Comparison of ENCODE assay signal across 22 cellular contexts in genomic region chr12:22759769-22760674, GRCh38.
DNase-seq lines count a peak whose midpoint lies in the region; ATAC-seq, FAIRE-seq and TF ChIP-seq lines count a peak whose summit lies in the region.
"Had no signal": no experiment of that assay in that cellular context is flagged by ENCODE, and none has a peak within 500 bp of the region (broad histone marks: within the 10 kb centered on the region; RNA-seq: fewer than 3 reads in every experiment).

No MANE protein-coding gene starts in this region.

- H3K4me3 ChIP-seq in bronchial epithelial cell (ENCODE audit: low read depth, low read length): no peak overlapping the region
- peak overlapping the region; percentile 50 to 65 for H3K4me3 ChIP-seq in gastroesophageal sphincter
- no peak overlapping the region for H3K4me3 ChIP-seq in osteoblast (ENCODE audit: insufficient read depth, low read length)
- H3K4me3 ChIP-seq in tibial artery: peak overlapping the region; percentile 15 to 16
- H3K4me3 ChIP-seq: adrenal gland, heart right ventricle, psoas muscle had no signal

- peak overlapping the region; percentile 21 for H2AFZ ChIP-seq in osteoblast (ENCODE audit: low read length)

- FAIRE-seq in bronchial epithelial cell (lab: Jason Lieb, UNC): peak; percentile 55

- ATAC-seq in gastroesophageal sphincter: peak; percentile 93
- no peak for ATAC-seq in GM19397 (IDR thresholded peaks at IDR 0.05; ENCODE audit: unreplicated experiment)
- ATAC-seq: activated T-helper 17 cell treated with anti-CD3 and anti-CD28 coated beads, Interleukin-2, amount 50 U/mL, for 72 hours; heart right ventricle; natural killer cell treated with Interleukin-12 subunit alpha and Interleukin-12 subunit beta and Interleukin-15 and Interleukin-18, amount 100 ng/mL, for 72 hours; psoas muscle had no signal

- H4K20me1 ChIP-seq in osteoblast (ENCODE audit: insufficient read depth, low read length): no peaks in the 10 kb centered on the region

- TF ChIP-seq POLR2A in gastroesophageal sphincter (IDR thresholded peaks at IDR 0.05): no peak

- H3K4me1 ChIP-seq in gastroesophageal sphincter (peaks cover 0 to 42% (median 0%) of the 10 kb centered on the region in 3 donors), osteoblast (ENCODE audit: insufficient read depth, low read length) (no peaks in the 10 kb centered on the region), tibial artery (peaks cover 0 to 69% (median 20%) of the 10 kb centered on the region in 4 donors)
- H3K4me1 ChIP-seq: adrenal gland, heart right ventricle, psoas muscle had no signal

- intact Hi-C loops in tibial artery (cut with DNase I; ENCODE audit: low total_unique reads): no loop called here

- WGBS in gastroesophageal sphincter (ENCODE audit: low coverage in 1 of 2), 2 donors: 20 to 39% methylated on average over 8 of the region's 8 CpGs

- TF ChIP-seq EP300 in gastroesophageal sphincter (IDR thresholded peaks at IDR 0.05): peak; percentile 87

- DNase-seq in bronchial epithelial cell (ENCODE audit: low read depth) (no peak), osteoblast (ENCODE audit: insufficient read length, low spot score, missing footprints) (no peak), tibial artery (peak; percentile 31 to 78), NCI-H146 (lab: John Stamatoyannopoulos, UW) (no peak), NCI-H526 (lab: John Stamatoyannopoulos, UW) (no peak)
- DNase-seq in activated naive CD4-positive, alpha-beta T cell (lab: John Stamatoyannopoulos, UW): no peak
- DNase-seq: activated CD4-positive, alpha-beta T cell treated with anti-CD3 and anti-CD28 coated beads for 48 hours; adrenal gland; AML-193; central memory CD4-positive, alpha-beta T cell; DMS79 treated with DMSO at 0.1 percent for 48 hours; effector CD4-positive, alpha-beta T cell; heart right ventricle; KG1; NCI-H2081; NCI-H524; psoas muscle; stimulated activated CD4-positive, alpha-beta T cell treated with anti-CD3 and anti-CD28 coated beads, Interleukin-12 subunit alpha, Interleukin-12 subunit beta, amount 100 ng/mL, for 4 hours had no signal

- H3K27me3 ChIP-seq in bronchial epithelial cell (ENCODE audit: control insufficient read depth, insufficient read depth, low read length) (no peaks in the 10 kb centered on the region), gastroesophageal sphincter (no peaks in the 10 kb centered on the region), osteoblast (ENCODE audit: insufficient read depth, low read length) (no peaks in the 10 kb centered on the region), tibial artery (no peaks in the 10 kb centered on the region)
- H3K27me3 ChIP-seq: adrenal gland, heart right ventricle had no signal

- no peaks in the 10 kb centered on the region for H3K36me3 ChIP-seq in bronchial epithelial cell (ENCODE audit: control insufficient read depth, insufficient read depth, low read length)
- H3K36me3 ChIP-seq in gastroesophageal sphincter: no peaks in the 10 kb centered on the region
- no peaks in the 10 kb centered on the region for H3K36me3 ChIP-seq in osteoblast (ENCODE audit: insufficient read depth, low read length)
- H3K36me3 ChIP-seq in tibial artery: no peaks in the 10 kb centered on the region
- H3K36me3 ChIP-seq: adrenal gland, heart right ventricle had no signal

- TF ChIP-seq CTCF in bronchial epithelial cell (IDR thresholded peaks at IDR 0.05; ENCODE audit: insufficient read depth, low read length, severe bottlenecking) (no peak), gastroesophageal sphincter (IDR thresholded peaks at IDR 0.05) (peak in 1 of 4 experiments; percentile 5), osteoblast (IDR thresholded peaks at IDR 0.05; ENCODE audit: extremely low read depth, low read depth, low read length) (no peak), tibial artery (IDR thresholded peaks at IDR 0.05) (no peak)

- no peak overlapping the region for H3K4me2 ChIP-seq in osteoblast (ENCODE audit: insufficient read depth, low read length)

- H3K9me3 ChIP-seq in gastroesophageal sphincter: no peaks in the 10 kb centered on the region
- H3K9me3 ChIP-seq in osteoblast (ENCODE audit: low read depth, low read length): no peaks in the 10 kb centered on the region
- H3K9me3 ChIP-seq in tibial artery: no peaks in the 10 kb centered on the region
- H3K9me3 ChIP-seq: adrenal gland had no signal

- peak overlapping the region; percentile 89 to 99 (median 92) for H3K27ac ChIP-seq in gastroesophageal sphincter
- H3K27ac ChIP-seq in osteoblast (ENCODE audit: low read depth, low read length): no peak overlapping the region
- peak overlapping the region; percentile 89 to 91 for H3K27ac ChIP-seq in tibial artery
- H3K27ac ChIP-seq: heart right ventricle, psoas muscle had no signal

- no peaks in the 10 kb centered on the region for H3K79me2 ChIP-seq in osteoblast (ENCODE audit: insufficient read depth, low read length)

Comparison
In these comparisons a context has a peak if more than half of its experiments do, and no peak if none do; other contexts are left out.
1. DNase-seq: peak in tibial artery (2 of 2); none in bronchial epithelial cell (single experiment), osteoblast (single experiment), NCI-H146 (single experiment), activated naive CD4-positive, alpha-beta T cell (0 of 4) and NCI-H526 (0 of 2).
2. H3K4me3 ChIP-seq: peak in gastroesophageal sphincter (2 of 2) and tibial artery (2 of 2); none in bronchial epithelial cell (single experiment) and osteoblast (single experiment).